In the genomic region with DNA sequence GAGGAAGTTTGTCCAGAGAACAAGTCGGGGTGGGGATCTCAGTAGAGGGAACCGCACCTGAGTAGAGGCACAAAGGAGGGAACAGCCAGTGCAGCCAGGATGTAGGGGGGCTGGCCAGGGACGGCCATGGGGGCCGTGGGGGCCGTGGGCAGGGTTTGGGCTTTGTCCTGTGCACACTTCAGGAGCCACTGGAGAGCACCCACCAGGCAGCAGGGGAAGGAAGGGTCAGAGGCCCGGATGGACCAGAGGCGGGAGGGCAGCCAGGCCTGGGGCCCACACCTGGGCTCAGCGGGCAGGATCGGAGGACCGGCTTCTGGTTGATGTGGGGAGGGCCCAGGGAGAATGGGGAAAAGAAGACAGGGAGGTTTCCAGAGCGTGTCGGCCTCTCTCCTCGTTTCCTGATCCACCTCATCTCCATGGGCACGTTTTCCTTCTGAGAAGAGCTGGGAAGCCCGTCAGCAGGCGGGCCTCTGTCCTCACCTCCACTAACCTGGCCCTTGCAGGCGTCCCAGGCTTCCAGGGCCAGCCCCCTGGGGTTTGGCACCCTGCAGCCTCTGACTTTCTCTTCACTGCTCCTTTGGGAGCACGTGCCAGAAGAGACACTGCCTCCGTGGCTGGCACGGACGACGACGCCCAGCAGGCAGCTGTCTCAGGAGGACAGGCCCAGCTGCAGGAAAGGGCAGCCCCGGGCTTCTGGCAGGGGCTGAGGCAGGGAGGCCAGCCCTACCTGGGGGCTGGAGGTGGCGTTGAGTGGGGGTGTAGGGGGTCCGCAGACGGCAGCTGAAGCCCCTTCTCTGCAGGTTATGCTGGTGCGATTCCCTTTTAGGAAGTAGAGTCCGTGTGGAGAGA, we compare ENCODE assay signal across 14 cellular contexts. TPM values are rescaled to one million over a fixed set of nuclear protein-coding genes. Genes with fewer than 3 reads are reported as not detected.
DNase-seq lines count a peak whose midpoint lies in the region; ATAC-seq, FAIRE-seq and TF ChIP-seq lines count a peak whose summit lies in the region.
"Had no signal": no experiment of that assay in that cellular context is flagged by ENCODE, and none has a peak within 500 bp of the region (broad histone marks: within the 10 kb centered on the region; RNA-seq: fewer than 3 reads in every experiment).

No MANE protein-coding gene starts in this region.

- H4K20me1 ChIP-seq in OCI-LY7 (ENCODE audit: insufficient read depth, low read length) = no peaks in the 10 kb centered on the region

- CTCF ChIA-PET in OCI-LY7 (lab: Charles Lee; ENCODE audit: unreplicated experiment) = no interaction called here

- H3K4me2 ChIP-seq in OCI-LY7 (ENCODE audit: low read length) = no peak overlapping the region
- H3K4me2 ChIP-seq: A549 had no signal

- H3K4me1 ChIP-seq in thoracic aorta (ENCODE audit: control insufficient read depth in 1 of 2, low read depth in 2 of 2) (peaks cover 31 to 47% of the 10 kb centered on the region in 2 donors), OCI-LY7 (ENCODE audit: insufficient read depth, low read length, poor library complexity, severe bottlenecking) (no peaks in the 10 kb centered on the region)

- FAIRE-seq in frontal cortex (lab: Jason Lieb, UNC) = no peak
- FAIRE-seq: A549 had no signal

- DNase-seq in Right ventricle myocardium inferior (ENCODE audit: missing footprints) (no peak), cardiac septum (ENCODE audit: low spot score) (no peak), myocyte (ENCODE audit: low read depth) (peak; percentile 52), thoracic aorta (ENCODE audit: low spot score) (no peak), HK-2 (ENCODE audit: unreplicated experiment) (no peak), frontal cortex (ENCODE audit: low spot score in 2 of 2) (no peak), OCI-LY7 (ENCODE audit: low spot score) (no peak)
- DNase-seq: DMS 273 treated with DMSO at 0.1 percent for 48 hours; effector memory CD4-positive, alpha-beta T cell; NCI-H1048; NCI-H446 had no signal

- intact Hi-C loops in Right ventricle myocardium inferior (cut with DNase I) = no loop called here
- intact Hi-C loops in cardiac septum (cut with DNase I) = loop anchor here (10.0 kb wide), 1 partner anchor 73 kb away; a partner anchor contains a TSS
- intact Hi-C loops in OCI-LY7 (cut with micrococcal nuclease; ENCODE audit: unreplicated experiment) = no loop called here

- H3K79me2 ChIP-seq in OCI-LY7 (ENCODE audit: insufficient read depth, low read depth, low read length) = no peaks in the 10 kb centered on the region

- no peak overlapping the region for H2AFZ ChIP-seq in OCI-LY7 (ENCODE audit: low read length)

- peak; percentile 8 for ATAC-seq in Right ventricle myocardium inferior
- peak; percentile 30 for ATAC-seq in esophagus mucosa
- no peak for ATAC-seq in thoracic aorta (ENCODE audit: insufficient number of reproducible peaks, low FRiP score, low read depth)
- ATAC-seq: A549, Panc1 had no signal

- no peak for TF ChIP-seq CTCF in thoracic aorta (IDR thresholded peaks at IDR 0.05)
- no peak for TF ChIP-seq CTCF in OCI-LY7 (conservative IDR thresholded peaks at IDR 0.05; ENCODE audit: low read length)

- H3K36me3 ChIP-seq in thoracic aorta = no peaks in the 10 kb centered on the region
- no peaks in the 10 kb centered on the region; the same call in 1 of the 2 replicates for H3K36me3 ChIP-seq in OCI-LY7 (ENCODE audit: insufficient read depth, low read length)

- no TSS peak for BruUV-seq in OCI-LY7 (replicated peaks; lab: Mats Ljungman, UMichigan)

- H3K4me3 ChIP-seq in thoracic aorta (peak overlapping the region; percentile 47), OCI-LY7 (ENCODE audit: low read depth, low read length, poor library complexity, severe bottlenecking) (no peak overlapping the region)
- H3K4me3 ChIP-seq: A549 had no signal

- H3K27me3 ChIP-seq in thoracic aorta (replicated peaks; ENCODE audit: insufficient read depth) = no peaks in the 10 kb centered on the region

- H3K9me3 ChIP-seq in thoracic aorta (no peaks in the 10 kb centered on the region), OCI-LY7 (ENCODE audit: low read length) (no peaks in the 10 kb centered on the region)
- H3K9me3 ChIP-seq: A549 had no signal

- POLR2A ChIA-PET in OCI-LY7 (lab: Charles Lee) = no interaction called here

- no peaks in the 10 kb centered on the region for H3K9me2 ChIP-seq in OCI-LY7 (ENCODE audit: insufficient read depth, low read length)

- H3K27ac ChIP-seq in thoracic aorta (peak overlapping the region; percentile 35 to 76), OCI-LY7 (ENCODE audit: low read depth, low read length, poor library complexity, severe bottlenecking) (no peak overlapping the region)

RNA-seq across cellular contexts. Expression of a gene that starts 16.8 kb away (rescaled TPM):
- total RNA-seq in Right ventricle myocardium inferior = 105 TPM
- total RNA-seq in cardiac septum = 56.9 TPM
- total RNA-seq in esophagus mucosa = 134 TPM
- total RNA-seq in myocyte = 55.6 and 87.0 TPM in 2 replicates
- 212 TPM for polyA plus RNA-seq in myocyte (2012)
- 10 to 100 TPM; 52.4 to 64.7 TPM for total RNA-seq in thoracic aorta
- total RNA-seq in frontal cortex = 22.4 TPM
- total RNA-seq in OCI-LY7 (2014; rRNA removed; shearing (Covaris generic)) = 32.8 and 37.5 TPM in 2 replicates
- 67.0 and 80.2 TPM in 2 replicates for total RNA-seq in OCI-LY7 (2022)

RNA-seq across cellular contexts. Expression of a gene that starts 42.8 kb away (rescaled TPM):
- total RNA-seq in Right ventricle myocardium inferior (9.5 TPM), cardiac septum (8.7 TPM), esophagus mucosa (15.4 TPM), myocyte (33.4 and 34.9 TPM in 2 replicates), thoracic aorta (10 to 100 TPM; 17.6 to 31.5 TPM), frontal cortex (21.6 TPM), OCI-LY7 (2022) (67.6 and 74.5 TPM in 2 replicates)
- polyA plus RNA-seq in myocyte (2012) = 11.1 TPM
- total RNA-seq in OCI-LY7 (2014; rRNA removed; shearing (Covaris generic)) = 53.4 and 58.6 TPM in 2 replicates

RNA-seq across cellular contexts. Expression of a gene that starts 42.9 kb away (rescaled TPM):
- total RNA-seq in Right ventricle myocardium inferior (not detected), cardiac septum (not detected), esophagus mucosa (0.92 TPM), myocyte (2.3 and 3.2 TPM in 2 replicates), thoracic aorta (under 1 TPM in 1 of 2 donors, not detected in 1; 0.78 TPM), frontal cortex (2.0 TPM), OCI-LY7 (2022) (5.0 and 5.1 TPM in 2 replicates)
- polyA plus RNA-seq in myocyte (2012) = 6.7 TPM
- total RNA-seq in OCI-LY7 (2014; rRNA removed; shearing (Covaris generic)) = 3.5 and 6.8 TPM in 2 replicates
